ENCODE assay signal across 9 cellular contexts in the genomic region with DNA sequence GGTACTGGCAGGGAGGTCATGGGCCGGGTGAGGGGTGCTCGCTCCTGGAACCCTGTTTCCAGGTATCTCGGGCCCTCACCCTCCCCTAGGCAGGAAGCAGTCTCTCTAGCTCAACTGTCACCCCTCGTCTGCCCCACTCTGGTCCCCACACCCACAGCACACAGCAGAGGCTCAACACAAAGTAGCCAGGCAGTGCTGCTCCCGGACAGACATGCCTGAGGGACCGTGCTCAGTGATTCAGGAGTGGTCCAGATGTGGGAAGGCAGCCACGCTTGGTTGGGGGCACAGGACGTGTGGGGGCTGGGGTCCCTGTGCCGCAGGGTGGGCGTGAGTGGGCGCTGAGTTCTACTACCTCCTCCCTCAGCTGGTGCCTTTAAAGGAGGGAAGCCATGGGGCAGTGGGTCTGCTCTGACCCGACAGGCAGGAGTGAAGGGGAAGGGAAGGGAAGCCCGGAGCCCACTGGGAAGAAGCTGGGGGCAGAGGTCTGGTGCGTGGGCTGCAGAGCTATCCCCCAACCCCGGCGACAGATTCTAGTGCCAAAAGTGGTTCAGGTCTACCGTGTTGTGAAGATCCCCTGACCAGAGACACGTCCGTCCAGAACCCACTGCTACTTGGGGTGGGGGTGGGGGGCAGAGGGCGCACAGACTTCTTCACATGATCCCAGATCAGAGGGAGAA. TPM values are rescaled to one million over a fixed set of nuclear protein-coding genes. Genes with fewer than 3 reads are reported as not detected.
DNase-seq lines count a peak whose midpoint lies in the region; ATAC-seq, FAIRE-seq and TF ChIP-seq lines count a peak whose summit lies in the region.
"Had no signal": no experiment of that assay in that cellular context is flagged by ENCODE, and none has a peak within 500 bp of the region (broad histone marks: within the 10 kb centered on the region; RNA-seq: fewer than 3 reads in every experiment).

No MANE protein-coding gene starts in this region.

- intact Hi-C loops in activated T-helper 2 cell treated with anti-CD3 and anti-CD28 coated beads, Interferon-gamma antibody, Interleukin-2, Interleukin-4, amounts not matched to agents 10 μg/mL and 5 μg/mL and 100 μg/mL, durations not matched to agents 14 hours and 24 hours and 36 hours (cut with micrococcal nuclease): loop anchor here (5.0 kb wide), 1 partner anchor 82 kb away; no protein-coding TSS in a partner anchor
- intact Hi-C loops in HepG2 (cut with micrococcal nuclease; ENCODE audit: unreplicated experiment): no loop called here

- H3K27ac ChIP-seq in HepG2 (ENCODE audit: extremely low read length, insufficient read depth, low read length) (peak overlapping the region; percentile 72), substantia nigra (ENCODE audit: low read depth, low read length, poor library complexity, severe bottlenecking) (peak overlapping the region; percentile 46)

- H3K4me3 Mint-ChIP-seq in T-helper 2 cell treated with Interferon-gamma antibody and Interleukin-4, amounts not matched to agents 5 μg/mL and 100 μg/mL, for 36 hours: peak overlapping the region; percentile 34
- H3K4me3 Mint-ChIP-seq in activated T-helper 2 cell treated with anti-CD3 and anti-CD28 coated beads, Interferon-gamma antibody, Interleukin-2, Interleukin-4, amounts not matched to agents 10 μg/mL and 5 μg/mL and 100 μg/mL, durations not matched to agents 14 hours and 24 hours and 36 hours (ENCODE audit: low read depth): no peak overlapping the region

- H2AFZ ChIP-seq in HepG2 (ENCODE audit: low read length): no peak overlapping the region

- TF ChIP-seq CTCF in HepG2 (CRISPR knock-in tag; IDR thresholded peaks at IDR 0.05): no peak

- no peak for FAIRE-seq in HepG2 (lab: Jason Lieb, UNC)
- FAIRE-seq: pancreas had no signal

- ATAC-seq in HepG2: peak; percentile 2

- peak overlapping the region; percentile 41 for H3K9ac ChIP-seq in HepG2 (ENCODE audit: insufficient read depth, low read depth, low read length)

- TF ChIP-seq RAD21 in HepG2 (CRISPR knock-in tag; IDR thresholded peaks at IDR 0.05): no peak; the same call in 1 of the 2 replicates

- CTCF ChIA-PET in HepG2 (lab: Yijun Ruan, JAX; ENCODE audit: low intra/inter-chr PET ratio, low total read pairs): no interaction called here

- H3K27me3 Mint-ChIP-seq in T-helper 2 cell treated with Interferon-gamma antibody and Interleukin-4, amounts not matched to agents 5 μg/mL and 100 μg/mL, for 36 hours (ENCODE audit: low read depth): no peaks in the 10 kb centered on the region
- H3K27me3 Mint-ChIP-seq in activated T-helper 2 cell treated with anti-CD3 and anti-CD28 coated beads, Interferon-gamma antibody, Interleukin-2, Interleukin-4, amounts not matched to agents 10 μg/mL and 5 μg/mL and 100 μg/mL, durations not matched to agents 14 hours and 24 hours and 36 hours (ENCODE audit: low read depth): no peaks in the 10 kb centered on the region

- no peak for TF ChIP-seq POLR2A in HepG2 (IDR thresholded peaks at IDR 0.05; ENCODE audit: insufficient read depth in 1 of 2, low read depth in 2 of 2, low read length in 2 of 2)

- in situ Hi-C loops in HepG2 (cut with HindIII; ENCODE audit: extremely low pct_ligation_motif_present, low pct_unique_long_range_greater_than_20kb): loop anchor here (5.0 kb wide), 1 partner anchor 82 kb away; no protein-coding TSS in a partner anchor

- H3K36me3 Mint-ChIP-seq in T-helper 2 cell treated with Interferon-gamma antibody and Interleukin-4, amounts not matched to agents 5 μg/mL and 100 μg/mL, for 36 hours (ENCODE audit: low read depth): peaks cover 40% of the 10 kb centered on the region
- H3K36me3 Mint-ChIP-seq in activated T-helper 2 cell treated with anti-CD3 and anti-CD28 coated beads, Interferon-gamma antibody, Interleukin-2, Interleukin-4, amounts not matched to agents 10 μg/mL and 5 μg/mL and 100 μg/mL, durations not matched to agents 14 hours and 24 hours and 36 hours (ENCODE audit: low read depth): peaks cover 58% of the 10 kb centered on the region

- peak overlapping the region; percentile 78 for H3K27ac Mint-ChIP-seq in T-helper 2 cell treated with Interferon-gamma antibody and Interleukin-4, amounts not matched to agents 5 μg/mL and 100 μg/mL, for 36 hours
- peak overlapping the region; percentile 63 for H3K27ac Mint-ChIP-seq in activated T-helper 2 cell treated with anti-CD3 and anti-CD28 coated beads, Interferon-gamma antibody, Interleukin-2, Interleukin-4, amounts not matched to agents 10 μg/mL and 5 μg/mL and 100 μg/mL, durations not matched to agents 14 hours and 24 hours and 36 hours

- BruUV-seq in HepG2 (replicated peaks; lab: Mats Ljungman, UMichigan): no TSS peak

- H3K4me3 ChIP-seq in HepG2 (replicated peaks in 1 of 3; ENCODE audit: insufficient read depth in 1 of 3, low read depth in 2 of 3, low read length in 3 of 3): peak overlapping the region in 1 of 3 experiments; percentile 17; a peak in 1 of 6 replicates
- H3K4me3 ChIP-seq: pancreas had no signal

- H3K27me3 ChIP-seq in HepG2 (ENCODE audit: control insufficient read depth in 1 of 2, insufficient read depth in 2 of 2, low read length in 2 of 2): no peaks in the 10 kb centered on the region
- H3K27me3 ChIP-seq: pancreas had no signal

- DNase-seq in T-helper 2 cell treated with Interferon-gamma antibody and Interleukin-4, amounts not matched to agents 5 μg/mL and 100 μg/mL, for 36 hours (ENCODE audit: low spot score): no peak
- DNase-seq in T-helper 2 cell (no peak), HepG2 (ENCODE audit: low spot score) (no peak), substantia nigra (lab: John Stamatoyannopoulos, UW) (no peak), HCEC 1CT (no peak), KG1 (lab: John Stamatoyannopoulos, UW) (no peak), NCI-H82 treated with DMSO at 0.1 percent for 48 hours (lab: John Stamatoyannopoulos, UW; ENCODE audit: unreplicated experiment) (no peak)
- no peak for DNase-seq in activated T-helper 2 cell treated with anti-CD3 and anti-CD28 coated beads, Interferon-gamma antibody, Interleukin-2, Interleukin-4, amounts not matched to agents 10 μg/mL and 5 μg/mL and 100 μg/mL, durations not matched to agents 14 hours and 24 hours and 36 hours (ENCODE audit: low spot score)

- H3K79me2 ChIP-seq in HepG2 (ENCODE audit: insufficient read depth, low read length): peaks cover 13% of the 10 kb centered on the region

- H3K36me3 ChIP-seq in HepG2 (replicated peaks in 1 of 2; ENCODE audit: control insufficient read depth in 1 of 2, insufficient read depth in 2 of 2, low read length in 2 of 2): peaks cover 38 to 50% of the 10 kb centered on the region in 2 experiments

- POLR2A ChIA-PET in HepG2 (lab: Yijun Ruan, JAX): interaction anchor here (0.8 to 7.2 kb wide), 20 partner anchors 10 to 287 kb away, joined by 3 to 96 read pairs (median 11); partner anchors contain the start of genes CCDC57, CD7, CSNK1D and SLC16A3

- H3K4me1 ChIP-seq in HepG2 (ENCODE audit: insufficient read depth, low read length): peaks cover 86% of the 10 kb centered on the region

- no peak for TF ChIP-seq EP300 in HepG2 (IDR thresholded peaks at IDR 0.05; ENCODE audit: low read depth in 2 of 2, low read length in 2 of 2)
- TF ChIP-seq EP300 in HepG2 (CRISPR knock-in tag; IDR thresholded peaks at IDR 0.05; ENCODE audit: borderline replicate concordance): no peak

- H3K9me3 ChIP-seq in HepG2 (ENCODE audit: low read length): no peaks in the 10 kb centered on the region
- H3K9me3 ChIP-seq: pancreas had no signal

- H3K9me3 Mint-ChIP-seq in T-helper 2 cell treated with Interferon-gamma antibody and Interleukin-4, amounts not matched to agents 5 μg/mL and 100 μg/mL, for 36 hours: no peaks in the 10 kb centered on the region
- H3K9me3 Mint-ChIP-seq in activated T-helper 2 cell treated with anti-CD3 and anti-CD28 coated beads, Interferon-gamma antibody, Interleukin-2, Interleukin-4, amounts not matched to agents 10 μg/mL and 5 μg/mL and 100 μg/mL, durations not matched to agents 14 hours and 24 hours and 36 hours: no peaks in the 10 kb centered on the region

- H3K4me1 Mint-ChIP-seq in T-helper 2 cell treated with Interferon-gamma antibody and Interleukin-4, amounts not matched to agents 5 μg/mL and 100 μg/mL, for 36 hours (ENCODE audit: low read depth): peaks cover 25% of the 10 kb centered on the region
- peaks cover 22% of the 10 kb centered on the region for H3K4me1 Mint-ChIP-seq in activated T-helper 2 cell treated with anti-CD3 and anti-CD28 coated beads, Interferon-gamma antibody, Interleukin-2, Interleukin-4, amounts not matched to agents 10 μg/mL and 5 μg/mL and 100 μg/mL, durations not matched to agents 14 hours and 24 hours and 36 hours (ENCODE audit: low read depth)

- peak overlapping the region; percentile 64 for H3K4me2 ChIP-seq in HepG2 (ENCODE audit: low read depth, low read length)

- WGBS in HepG2 (ENCODE audit: low lambda C conversion rate): 42% methylated on average over 11 of the region's 20 CpGs

- H4K20me1 ChIP-seq in HepG2 (ENCODE audit: insufficient read depth, low read length): peaks cover 84% of the 10 kb centered on the region

RNA-seq across cellular contexts. Expression of gene SLC16A3, which starts 11.8 kb away (rescaled TPM):
- 187 and 200 TPM in 2 replicates for total RNA-seq in activated T-helper 2 cell treated with anti-CD3 and anti-CD28 coated beads, Interferon-gamma antibody, Interleukin-2, Interleukin-4, amounts not matched to agents 10 μg/mL and 5 μg/mL and 100 μg/mL, durations not matched to agents 14 hours and 24 hours and 36 hours
- 99.9 and 242 TPM in 2 replicates for total RNA-seq in HepG2 (2016; rRNA removed; fragmentation: Illumina TruSeq; extraction: Trizol)
- total RNA-seq in HepG2 (2016; cell fraction: cytosol; rRNA removed; fragmentation: Illumina TruSeq; extraction: Trizol; ENCODE audit: low read depth): 51.0 and 61.4 TPM in 2 replicates
- 83.6 and 248 TPM in 2 replicates for total RNA-seq in HepG2 (2016; cell fraction: insoluble cytoplasmic fraction; rRNA removed; fragmentation: Illumina TruSeq; extraction: Trizol)
- total RNA-seq in HepG2 (2016; cell fraction: membrane; rRNA removed; fragmentation: Illumina TruSeq; extraction: Trizol): 88.3 and 97.4 TPM in 2 replicates
- total RNA-seq in HepG2 (2016; cell fraction: nucleus; rRNA removed; fragmentation: Illumina TruSeq; extraction: Trizol): 164 and 200 TPM in 2 replicates
- polyA plus RNA-seq in HepG2 (2011; rRNA removed): 349 and 598 TPM in 2 replicates
- 384 and 554 TPM in 2 replicates for polyA plus RNA-seq in HepG2 (2011; cell fraction: cytosol; rRNA removed)
- polyA plus RNA-seq in HepG2 (2011; cell fraction: nucleus; rRNA removed): 293 and 327 TPM in 2 replicates
- polyA plus RNA-seq in HepG2 (2012): 348 and 404 TPM in 2 replicates
- polyA plus RNA-seq in HepG2 (2016; cell fraction: cytosol; fragmentation: Illumina TruSeq; extraction: Trizol; ENCODE audit: low read depth): 38.7 and 40.7 TPM in 2 replicates
- polyA plus RNA-seq in HepG2 (2016; cell fraction: insoluble cytoplasmic fraction; fragmentation: Illumina TruSeq; extraction: Trizol; ENCODE audit: low read depth): 95.9 and 111 TPM in 2 replicates
- polyA plus RNA-seq in HepG2 (2016; cell fraction: membrane; fragmentation: Illumina TruSeq; extraction: Trizol; ENCODE audit: low read depth): 61.0 and 65.9 TPM in 2 replicates
- polyA plus RNA-seq in HepG2 (2016; cell fraction: nucleus; fragmentation: Illumina TruSeq; extraction: Trizol; ENCODE audit: insufficient read depth, low read depth): 334 and 368 TPM in 2 replicates
- polyA minus RNA-seq in HepG2 (2011; rRNA and poly(A)+ RNA removed; ENCODE audit: low replicate concordance): 181 and 1,731 TPM in 2 replicates
- polyA minus RNA-seq in HepG2 (2011; cell fraction: cytosol; rRNA and poly(A)+ RNA removed): 365 and 408 TPM in 2 replicates
- 137 and 145 TPM in 2 replicates for polyA minus RNA-seq in HepG2 (2011; cell fraction: nucleus; rRNA and poly(A)+ RNA removed)

RNA-seq across cellular contexts. Expression of gene CCDC57, which starts 28.0 kb away (rescaled TPM):
- total RNA-seq in activated T-helper 2 cell treated with anti-CD3 and anti-CD28 coated beads, Interferon-gamma antibody, Interleukin-2, Interleukin-4, amounts not matched to agents 10 μg/mL and 5 μg/mL and 100 μg/mL, durations not matched to agents 14 hours and 24 hours and 36 hours: 51.7 and 53.1 TPM in 2 replicates
- 54.8 and 59.9 TPM in 2 replicates for total RNA-seq in HepG2 (2016; rRNA removed; fragmentation: Illumina TruSeq; extraction: Trizol)
- 85.1 and 122 TPM in 2 replicates for total RNA-seq in HepG2 (2016; cell fraction: cytosol; rRNA removed; fragmentation: Illumina TruSeq; extraction: Trizol; ENCODE audit: low read depth)
- 54.5 and 62.8 TPM in 2 replicates for total RNA-seq in HepG2 (2016; cell fraction: insoluble cytoplasmic fraction; rRNA removed; fragmentation: Illumina TruSeq; extraction: Trizol)
- 78.3 and 105 TPM in 2 replicates for total RNA-seq in HepG2 (2016; cell fraction: membrane; rRNA removed; fragmentation: Illumina TruSeq; extraction: Trizol)
- total RNA-seq in HepG2 (2016; cell fraction: nucleus; rRNA removed; fragmentation: Illumina TruSeq; extraction: Trizol): 40.6 and 45.1 TPM in 2 replicates
- polyA plus RNA-seq in HepG2 (2011; rRNA removed): 59.3 and 69.8 TPM in 2 replicates
- 59.9 and 140 TPM in 2 replicates for polyA plus RNA-seq in HepG2 (2011; cell fraction: cytosol; rRNA removed)
- 103 and 130 TPM in 2 replicates for polyA plus RNA-seq in HepG2 (2011; cell fraction: nucleus; rRNA removed)
- polyA plus RNA-seq in HepG2 (2012): 48.8 and 63.7 TPM in 2 replicates
- polyA plus RNA-seq in HepG2 (2016; cell fraction: cytosol; fragmentation: Illumina TruSeq; extraction: Trizol; ENCODE audit: low read depth): 113 and 149 TPM in 2 replicates
- 62.5 and 66.4 TPM in 2 replicates for polyA plus RNA-seq in HepG2 (2016; cell fraction: insoluble cytoplasmic fraction; fragmentation: Illumina TruSeq; extraction: Trizol; ENCODE audit: low read depth)
- polyA plus RNA-seq in HepG2 (2016; cell fraction: membrane; fragmentation: Illumina TruSeq; extraction: Trizol; ENCODE audit: low read depth): 95.1 and 110 TPM in 2 replicates
- polyA plus RNA-seq in HepG2 (2016; cell fraction: nucleus; fragmentation: Illumina TruSeq; extraction: Trizol; ENCODE audit: insufficient read depth, low read depth): 121 and 124 TPM in 2 replicates
- 23.1 and 32.6 TPM in 2 replicates for polyA minus RNA-seq in HepG2 (2011; rRNA and poly(A)+ RNA removed; ENCODE audit: low replicate concordance)
- 18.1 and 19.8 TPM in 2 replicates for polyA minus RNA-seq in HepG2 (2011; cell fraction: cytosol; rRNA and poly(A)+ RNA removed)
- polyA minus RNA-seq in HepG2 (2011; cell fraction: nucleus; rRNA and poly(A)+ RNA removed): 27.6 and 37.2 TPM in 2 replicates

RNA-seq across cellular contexts. Expression of gene CSNK1D, which starts 32.9 kb away (rescaled TPM):
- total RNA-seq in activated T-helper 2 cell treated with anti-CD3 and anti-CD28 coated beads, Interferon-gamma antibody, Interleukin-2, Interleukin-4, amounts not matched to agents 10 μg/mL and 5 μg/mL and 100 μg/mL, durations not matched to agents 14 hours and 24 hours and 36 hours: 139 and 151 TPM in 2 replicates
- total RNA-seq in HepG2 (2016; rRNA removed; fragmentation: Illumina TruSeq; extraction: Trizol): 28.4 and 31.5 TPM in 2 replicates
- 19.2 and 20.4 TPM in 2 replicates for total RNA-seq in HepG2 (2016; cell fraction: cytosol; rRNA removed; fragmentation: Illumina TruSeq; extraction: Trizol; ENCODE audit: low read depth)
- total RNA-seq in HepG2 (2016; cell fraction: insoluble cytoplasmic fraction; rRNA removed; fragmentation: Illumina TruSeq; extraction: Trizol): 23.0 and 34.1 TPM in 2 replicates
- 24.3 and 26.6 TPM in 2 replicates for total RNA-seq in HepG2 (2016; cell fraction: membrane; rRNA removed; fragmentation: Illumina TruSeq; extraction: Trizol)
- total RNA-seq in HepG2 (2016; cell fraction: nucleus; rRNA removed; fragmentation: Illumina TruSeq; extraction: Trizol): 42.8 and 45.6 TPM in 2 replicates
- polyA plus RNA-seq in HepG2 (2011; rRNA removed): 128 and 148 TPM in 2 replicates
- 81.5 and 90.2 TPM in 2 replicates for polyA plus RNA-seq in HepG2 (2011; cell fraction: cytosol; rRNA removed)
- 1,010 and 1,066 TPM in 2 replicates for polyA plus RNA-seq in HepG2 (2011; cell fraction: nucleus; rRNA removed)
- polyA plus RNA-seq in HepG2 (2012): 164 and 234 TPM in 2 replicates
- polyA plus RNA-seq in HepG2 (2016; cell fraction: cytosol; fragmentation: Illumina TruSeq; extraction: Trizol; ENCODE audit: low read depth): 19.6 and 21.8 TPM in 2 replicates
- polyA plus RNA-seq in HepG2 (2016; cell fraction: insoluble cytoplasmic fraction; fragmentation: Illumina TruSeq; extraction: Trizol; ENCODE audit: low read depth): 71.8 and 89.7 TPM in 2 replicates
- 40.8 and 42.7 TPM in 2 replicates for polyA plus RNA-seq in HepG2 (2016; cell fraction: membrane; fragmentation: Illumina TruSeq; extraction: Trizol; ENCODE audit: low read depth)
- 316 and 342 TPM in 2 replicates for polyA plus RNA-seq in HepG2 (2016; cell fraction: nucleus; fragmentation: Illumina TruSeq; extraction: Trizol; ENCODE audit: insufficient read depth, low read depth)
- 78.0 and 103 TPM in 2 replicates for polyA minus RNA-seq in HepG2 (2011; rRNA and poly(A)+ RNA removed; ENCODE audit: low replicate concordance)
- 51.7 and 60.9 TPM in 2 replicates for polyA minus RNA-seq in HepG2 (2011; cell fraction: cytosol; rRNA and poly(A)+ RNA removed)
- 117 and 118 TPM in 2 replicates for polyA minus RNA-seq in HepG2 (2011; cell fraction: nucleus; rRNA and poly(A)+ RNA removed)
